In genomic region chr4:22539251-22539650, GRCh38 we compare ENCODE assay signal across 19 cellular contexts.
"Had no signal": no experiment of that assay in that cellular context is flagged by ENCODE, and none has a peak within 500 bp of the region (broad histone marks: within the 10 kb centered on the region; RNA-seq: fewer than 3 reads in every experiment).

No MANE protein-coding gene starts in this region.

- ATAC-seq: effector memory CD8-positive, alpha-beta T cell; foreskin keratinocyte; gastrocnemius medialis; gastroesophageal sphincter; heart left ventricle; heart right ventricle had no signal

- DNase-seq: colonic mucosa; cortex of kidney; dermis blood vessel endothelial cell; dorsolateral prefrontal cortex; effector CD4-positive, alpha-beta T cell; effector CD8-positive, alpha-beta T cell; effector memory CD4-positive, alpha-beta T cell; effector memory CD8-positive, alpha-beta T cell; endodermal cell; erythroblast; esophagus squamous epithelium; foreskin fibroblast; foreskin keratinocyte; gastrocnemius medialis; glutamatergic neuron; head of caudate nucleus; heart left ventricle; heart right ventricle had no signal
